Comparison of ENCODE assay signal across 25 cellular contexts in genomic region chrX:9858080-9858479, GRCh38.
"Had no signal": no experiment of that assay in that cellular context is flagged by ENCODE, and none has a peak within 500 bp of the region (broad histone marks: within the 10 kb centered on the region; RNA-seq: fewer than 3 reads in every experiment).

No MANE protein-coding gene starts in this region.

- H3K9me3 Mint-ChIP-seq: activated CD4-positive, alpha-beta memory T cell treated with anti-CD3 and anti-CD28 coated beads for 36 hours; activated CD4-positive, alpha-beta T cell treated with anti-CD3 and anti-CD28 coated beads, Interleukin-2, amount 10 ng/mL, durations not matched to agents 7 days and 5 days; activated naive CD4-positive, alpha-beta T cell treated with anti-CD3 and anti-CD28 coated beads for 36 hours; activated T-cell treated with anti-CD3 and anti-CD28 coated beads, Interleukin-2, amount 50 U/mL, for 4 hours had no signal

- H3K36me3 ChIP-seq: SJCRH30 had no signal

- H3K4me1 ChIP-seq: SJCRH30 had no signal

- H3K4me2 ChIP-seq: SK-N-SH had no signal

- H3K9ac ChIP-seq: SK-N-SH had no signal

- ATAC-seq: activated T-cell treated with anti-CD3 and anti-CD28 coated beads, Interleukin-2, amount 50 U/mL, for 4 hours; K562; Panc1 had no signal

- H3K4me3 ChIP-seq: K562, SJCRH30 had no signal

- H3K27ac Mint-ChIP-seq: activated CD4-positive, alpha-beta memory T cell treated with anti-CD3 and anti-CD28 coated beads for 36 hours; activated CD4-positive, alpha-beta T cell treated with anti-CD3 and anti-CD28 coated beads, Interleukin-2, amount 10 ng/mL, durations not matched to agents 7 days and 5 days; activated naive CD4-positive, alpha-beta T cell treated with anti-CD3 and anti-CD28 coated beads for 36 hours; activated naive CD8-positive, alpha-beta T cell had no signal

- H3K9me3 ChIP-seq: SJCRH30, SK-N-SH had no signal

- H3K4me1 Mint-ChIP-seq: activated CD4-positive, alpha-beta T cell treated with anti-CD3 and anti-CD28 coated beads, Interleukin-2, amount 10 ng/mL, durations not matched to agents 7 days and 5 days had no signal

- H3K36me3 Mint-ChIP-seq: activated CD4-positive, alpha-beta memory T cell treated with anti-CD3 and anti-CD28 coated beads for 36 hours; activated naive CD8-positive, alpha-beta T cell had no signal

- DNase-seq: activated CD4-positive, alpha-beta memory T cell treated with anti-CD3 and anti-CD28 coated beads for 36 hours; activated CD4-positive, alpha-beta T cell treated with anti-CD3 and anti-CD28 coated beads, Interleukin-2, amount 10 ng/mL, durations not matched to agents 7 days and 5 days; activated CD4-positive, CD25-positive, alpha-beta regulatory T cell; activated CD8-positive, alpha-beta memory T cell treated with anti-CD3 and anti-CD28 coated beads for 24 hours; activated gamma-delta T cell; activated naive CD4-positive, alpha-beta T cell treated with anti-CD3 and anti-CD28 coated beads for 36 hours; activated T-cell treated with anti-CD3 and anti-CD28 coated beads, Interleukin-2, amount 50 U/mL, for 4 hours; Kasumi-1; NCI-H1105 treated with DMSO at 0.1 percent for 48 hours; NCI-H1436 treated with DMSO at 0.1 percent for 48 hours; NCI-H187; NCI-H2081; NCI-H510A treated with DMSO at 0.1 percent for 48 hours; NCI-H69; NK-92 treated with Interleukin-12 subunit alpha and Interleukin-12 subunit beta, amount 100 ng/mL, for 24 hours; OCI-M1; Right ventricle myocardium superior; RPMI8226; SJCRH30; SK-N-SH; T-helper 1 cell had no signal

- H3K4me3 Mint-ChIP-seq: activated CD4-positive, alpha-beta memory T cell treated with anti-CD3 and anti-CD28 coated beads for 36 hours; activated CD4-positive, alpha-beta T cell treated with anti-CD3 and anti-CD28 coated beads, Interleukin-2, amount 10 ng/mL, durations not matched to agents 7 days and 5 days; activated naive CD4-positive, alpha-beta T cell treated with anti-CD3 and anti-CD28 coated beads for 36 hours; activated naive CD8-positive, alpha-beta T cell; activated T-cell treated with anti-CD3 and anti-CD28 coated beads, Interleukin-2, amount 50 U/mL, for 4 hours had no signal

- H3K27ac ChIP-seq: SJCRH30, VCaP had no signal
